In genomic region chr10:69073731-69074130, GRCh38 we compare ENCODE assay signal across 21 cellular contexts. TPM values are rescaled to one million over a fixed set of nuclear protein-coding genes. Genes with fewer than 3 reads are reported as not detected.
"Had no signal": no experiment of that assay in that cellular context is flagged by ENCODE, and none has a peak within 500 bp of the region (broad histone marks: within the 10 kb centered on the region; RNA-seq: fewer than 3 reads in every experiment).

No MANE protein-coding gene starts in this region.

- H3K4me3 ChIP-seq: coronary artery, gastroesophageal sphincter, pancreas, psoas muscle, thyroid gland, upper lobe of right lung had no signal

- H3K27me3 ChIP-seq: gastroesophageal sphincter, pancreas, thyroid gland, upper lobe of right lung had no signal

- H3K9me3 ChIP-seq: gastroesophageal sphincter, pancreas, psoas muscle, thyroid gland, upper lobe of right lung had no signal

- H3K4me1 ChIP-seq: gastroesophageal sphincter, pancreas, psoas muscle, thyroid gland had no signal

- H3K36me3 ChIP-seq: gastroesophageal sphincter, pancreas, thyroid gland, upper lobe of right lung had no signal

- DNase-seq: activated CD4-positive, alpha-beta memory T cell treated with anti-CD3 and anti-CD28 coated beads, Interleukin-2, amount 10 ng/mL, durations not matched to agents 7 days and 5 days; activated CD4-positive, alpha-beta T cell treated with anti-CD3 and anti-CD28 coated beads, Interleukin-2, amount 10 ng/mL, durations not matched to agents 24 days and 14 days; activated effector memory CD4-positive, alpha-beta T cell treated with Interleukin-2 at 50 U/mL for 16 hours; activated naive CD4-positive, alpha-beta T cell treated with anti-CD3 and anti-CD28 coated beads, Interleukin-2, amount 10 ng/mL, durations not matched to agents 7 days and 5 days; activated T-cell treated with anti-CD3 and anti-CD28 coated beads, Interleukin-2, amount 50 U/mL, for 72 hours; amygdala; cerebellar nuclear complex; endodermal cell; head of caudate nucleus; hypothalamus; midbrain; natural killer cell; pancreas; psoas muscle; right cardiac atrium; stimulated activated CD4-positive, alpha-beta T cell treated with anti-CD3 and anti-CD28 coated beads, Interleukin-1b, Interleukin-23, amount 100 ng/mL, for 48 hours; substantia nigra; thyroid gland; upper lobe of right lung had no signal

- H3K27ac ChIP-seq: coronary artery, gastroesophageal sphincter, pancreas, psoas muscle, thyroid gland had no signal

RNA-seq across cellular contexts. Expression of gene SRGN, which starts 14.2 kb away (rescaled TPM):
- total RNA-seq: endodermal cell had no signal
